In the genomic region with DNA sequence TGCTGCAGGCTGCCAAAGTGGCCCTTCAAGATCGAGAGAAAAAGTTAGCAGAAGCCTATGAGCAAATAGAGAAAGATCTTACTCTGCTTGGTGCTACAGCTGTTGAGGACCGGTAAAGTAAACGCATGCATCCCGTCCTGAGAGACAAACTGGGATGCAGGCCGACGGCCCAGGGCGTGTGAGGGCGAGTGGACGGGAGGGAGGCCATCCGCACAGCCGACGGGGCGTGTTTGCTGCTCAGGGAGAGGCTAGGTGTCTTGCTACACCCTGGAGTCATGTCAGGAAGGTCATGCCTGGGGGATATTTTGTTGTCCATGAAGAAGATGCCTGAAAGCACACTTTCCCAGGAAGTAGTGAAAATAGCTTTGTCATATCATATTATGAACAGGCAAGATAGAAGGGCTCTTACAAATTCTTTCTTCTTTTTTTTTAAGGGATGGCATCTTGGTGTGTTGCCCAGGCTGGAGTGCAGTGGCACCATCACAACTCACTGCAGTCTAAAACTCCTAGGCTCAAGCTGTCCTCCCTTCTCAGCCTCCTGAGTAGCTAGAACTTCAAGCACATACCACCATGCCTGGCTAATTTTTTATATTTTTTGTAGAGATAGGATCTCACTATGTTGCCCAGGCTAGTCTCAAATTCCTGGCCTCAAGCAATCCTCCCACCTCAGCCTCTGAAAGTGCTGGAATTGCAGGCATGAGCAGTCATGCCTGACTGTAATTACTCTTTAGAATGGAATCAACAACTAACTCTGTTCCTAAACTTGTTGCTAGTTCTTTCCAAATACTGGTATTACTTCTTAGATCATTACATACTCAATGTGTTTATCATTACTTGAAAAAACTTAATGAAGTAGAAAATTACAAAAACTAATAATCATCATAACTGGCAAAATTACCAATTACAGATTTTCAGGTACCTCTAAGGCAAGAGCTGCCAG, we compare ENCODE assay signal across 18 cellular contexts.
DNase-seq lines count a peak whose midpoint lies in the region.
"Had no signal": no experiment of that assay in that cellular context is flagged by ENCODE, and none has a peak within 500 bp of the region (broad histone marks: within the 10 kb centered on the region; RNA-seq: fewer than 3 reads in every experiment).

No MANE protein-coding gene starts in this region.

- in situ Hi-C loops in KBM-7 (cut with MboI; ENCODE audit: low pct_unique_long_range_greater_than_20kb, low sequenced_read_pairs), result loop anchor here (25.0 kb wide), 1 partner anchor 214 kb away; no protein-coding TSS in a partner anchor

- no peaks in the 10 kb centered on the region for H3K79me1 ChIP-seq in trophoblast cell (ENCODE audit: low read length)

- H2AK5ac ChIP-seq in trophoblast cell (ENCODE audit: low read length), result no peak overlapping the region

- H3K4me1 ChIP-seq in trophoblast cell (ENCODE audit: control insufficient read depth in 1 of 2, insufficient read depth in 2 of 2, low read length in 2 of 2), result no peaks in the 10 kb centered on the region
- H3K4me1 ChIP-seq: Caco-2 had no signal

- H2BK120ac ChIP-seq in trophoblast cell (ENCODE audit: insufficient read depth, low read length, poor library complexity), result no peak overlapping the region

- no peaks in the 10 kb centered on the region for H3K27me3 ChIP-seq in trophoblast cell (ENCODE audit: insufficient read depth, low read length)
- H3K27me3 ChIP-seq: BE2C had no signal

- H4K8ac ChIP-seq in trophoblast cell (ENCODE audit: low read depth, low read length), result no peak overlapping the region

- H3K23ac ChIP-seq in trophoblast cell (ENCODE audit: low read length), result no peak overlapping the region

- H4K12ac ChIP-seq in trophoblast cell (ENCODE audit: low read depth, low read length), result no peak overlapping the region

- H3K79me2 ChIP-seq in trophoblast cell (ENCODE audit: control insufficient read depth, insufficient read depth, low read length, poor library complexity), result no peaks in the 10 kb centered on the region

- peak; percentile 45 for DNase-seq in activated effector memory CD4-positive, alpha-beta T cell treated with anti-CD3 and anti-CD28 coated beads, Interleukin-2, amount 50 U/mL, for 16 hours
- DNase-seq in activated effector memory CD4-positive, alpha-beta T cell treated with Interleukin-2 at 50 U/mL for 16 hours, result no peak
- DNase-seq in kidney glomerular epithelial cell (lab: John Stamatoyannopoulos, UW) (peak; percentile 5), trophoblast cell (peak; percentile 93 to 94), GDM1 (lab: John Stamatoyannopoulos, UW) (no peak), DMS114 treated with DMSO at 0.1 percent for 48 hours (lab: John Stamatoyannopoulos, UW; ENCODE audit: unreplicated experiment) (no peak), KBM-7 (no peak), NCI-H345 treated with DMSO at 0.1 percent for 48 hours (lab: John Stamatoyannopoulos, UW; ENCODE audit: unreplicated experiment) (no peak)
- DNase-seq: BE2C, Caco-2, DMS153, NCI-H1092 treated with DMSO at 0.1 percent for 48 hours, NCI-H146, NCI-H2029 treated with DMSO at 0.1 percent for 48 hours, NCI-H510A, NCI-H774, OCI-M1, Right ventricle myocardium superior had no signal

- no peak overlapping the region for H3K4ac ChIP-seq in trophoblast cell (ENCODE audit: low read depth, low read length)

- H3K4me2 ChIP-seq in trophoblast cell (ENCODE audit: low read length), result no peak overlapping the region

- H4K91ac ChIP-seq in trophoblast cell (ENCODE audit: low read depth, low read length), result no peak overlapping the region

- no peak overlapping the region for H3K4me3 ChIP-seq in trophoblast cell (ENCODE audit: low read depth, low read length)

- no peak overlapping the region for H2AFZ ChIP-seq in trophoblast cell (ENCODE audit: insufficient read depth, low read length, poor library complexity)

- no peak overlapping the region for H3K27ac ChIP-seq in trophoblast cell (ENCODE audit: low read depth, low read length)

- H3K9ac ChIP-seq in trophoblast cell (ENCODE audit: low read length), result no peak overlapping the region

- no peak overlapping the region for H3K14ac ChIP-seq in trophoblast cell (ENCODE audit: low read length)

- no peak overlapping the region for H2BK12ac ChIP-seq in trophoblast cell (ENCODE audit: low read length)

- no peak overlapping the region for H2BK5ac ChIP-seq in trophoblast cell (ENCODE audit: low read depth, low read length, poor library complexity)

- no CpG with 5 or more reads among the region's 13 CpGs for WGBS in trophoblast cell (ENCODE audit: extremely low coverage, insufficient coverage, insufficient read length)

- H3K18ac ChIP-seq in trophoblast cell (ENCODE audit: low read length), result no peak overlapping the region

- peaks cover 30 to 33% of the 10 kb centered on the region in 2 experiments for H3K36me3 ChIP-seq in trophoblast cell (ENCODE audit: control insufficient read depth in 1 of 2, insufficient read depth in 2 of 2, low read length in 2 of 2)

- peaks cover 1% of the 10 kb centered on the region for H3K9me3 ChIP-seq in trophoblast cell (ENCODE audit: insufficient read depth, low read depth, low read length)

Comparison
In these comparisons a context has a peak if more than half of its experiments do, and no peak if none do; other contexts are left out.
1. DNase-seq: peak in activated effector memory CD4-positive, alpha-beta T cell treated with anti-CD3 and anti-CD28 coated beads, Interleukin-2, amount 50 U/mL, for 16 hours (single experiment), kidney glomerular epithelial cell (single experiment) and trophoblast cell (2 of 2); none in activated effector memory CD4-positive, alpha-beta T cell treated with Interleukin-2 at 50 U/mL for 16 hours (single experiment), GDM1 (single experiment), DMS114 treated with DMSO at 0.1 percent for 48 hours (single experiment), KBM-7 (single experiment) and NCI-H345 treated with DMSO at 0.1 percent for 48 hours (single experiment).